10 cellular contexts compared by ENCODE assay signal in genomic region chr14:74792249-74793039, GRCh38. TPM values are rescaled to one million over a fixed set of nuclear protein-coding genes. Genes with fewer than 3 reads are reported as not detected.
DNase-seq lines count a peak whose midpoint lies in the region; ATAC-seq, FAIRE-seq and TF ChIP-seq lines count a peak whose summit lies in the region.
"Had no signal": no experiment of that assay in that cellular context is flagged by ENCODE, and none has a peak within 500 bp of the region (broad histone marks: within the 10 kb centered on the region; RNA-seq: fewer than 3 reads in every experiment).

No MANE protein-coding gene starts in this region.

- no TSS peak for BruUV-seq in OCI-LY7 (replicated peaks; lab: Mats Ljungman, UMichigan)

- CTCF ChIA-PET in OCI-LY7 (lab: Charles Lee; ENCODE audit: unreplicated experiment), result no interaction called here

- ATAC-seq in natural killer cell, result peak in 2 of 3 donors; percentile 65 to 76

- peaks cover 18% of the 10 kb centered on the region for H3K4me1 ChIP-seq in OCI-LY7 (ENCODE audit: insufficient read depth, low read length, poor library complexity, severe bottlenecking)

- peaks cover 64% of the 10 kb centered on the region; the same call in 1 of the 2 replicates for H3K79me2 ChIP-seq in OCI-LY7 (ENCODE audit: insufficient read depth, low read depth, low read length)

- H2AFZ ChIP-seq in OCI-LY7 (ENCODE audit: low read length), result no peak overlapping the region

- peak overlapping the region; percentile 42 for H3K4me2 ChIP-seq in OCI-LY7 (ENCODE audit: low read length)

- H4K20me1 ChIP-seq in OCI-LY7 (ENCODE audit: insufficient read depth, low read length), result no peaks in the 10 kb centered on the region

- H3K36me3 ChIP-seq in OCI-LY7 (ENCODE audit: insufficient read depth, low read length), result peaks cover 76% of the 10 kb centered on the region

- peaks cover 28 to 39% of the 10 kb centered on the region in 2 donors for H3K4me1 Mint-ChIP-seq in natural killer cell
- peaks cover 16% of the 10 kb centered on the region for H3K4me1 Mint-ChIP-seq in CD14-positive monocyte

- H3K27ac ChIP-seq in OCI-LY7 (ENCODE audit: low read depth, low read length, poor library complexity, severe bottlenecking), result no peak overlapping the region

- intact Hi-C loops in OCI-LY7 (cut with micrococcal nuclease; ENCODE audit: unreplicated experiment) (no loop called here), natural killer cell (cut with micrococcal nuclease) (no loop called here), CD14-positive monocyte (cut with micrococcal nuclease) (no loop called here)

- H3K36me3 Mint-ChIP-seq in natural killer cell (no peaks in the 10 kb centered on the region), CD14-positive monocyte (peaks cover 31 to 52% of the 10 kb centered on the region in 2 donors)

- H3K27ac Mint-ChIP-seq in natural killer cell, result peak overlapping the region; percentile 73 to 85
- H3K27ac Mint-ChIP-seq in CD14-positive monocyte, result peak overlapping the region in 1 of 7 donors; percentile 21

- H3K4me3 ChIP-seq in OCI-LY7 (ENCODE audit: low read depth, low read length, poor library complexity, severe bottlenecking), result no peak overlapping the region
- H3K4me3 ChIP-seq: suprapubic skin had no signal

- POLR2A ChIA-PET in OCI-LY7 (lab: Charles Lee), result interaction anchor here (0.6 to 1.2 kb wide), 2 partner anchors 77 to 226 kb away, joined by 3 read pairs; no protein-coding TSS in a partner anchor

- H3K4me3 Mint-ChIP-seq in natural killer cell, result peak overlapping the region; percentile 88
- H3K4me3 Mint-ChIP-seq in CD14-positive monocyte, result no peak overlapping the region

- H3K9me3 ChIP-seq in OCI-LY7 (ENCODE audit: low read length), result no peaks in the 10 kb centered on the region
- H3K9me3 ChIP-seq: suprapubic skin had no signal

- TF ChIP-seq CTCF in OCI-LY7 (conservative IDR thresholded peaks at IDR 0.05; ENCODE audit: low read length), result no peak
- no peak for TF ChIP-seq CTCF in natural killer cell (IDR thresholded peaks at IDR 0.05)
- TF ChIP-seq CTCF in CD14-positive monocyte (IDR thresholded peaks at IDR 0.05), result no peak

- FAIRE-seq in GM12891 (lab: Jason Lieb, UNC), result peak; percentile 48
- FAIRE-seq: colon had no signal

- H3K9me3 Mint-ChIP-seq in natural killer cell (no peaks in the 10 kb centered on the region), CD14-positive monocyte (no peaks in the 10 kb centered on the region)

- TF ChIP-seq POLR2A in GM12891 (IDR thresholded peaks at IDR 0.05; ENCODE audit: low read depth, low read length), result no peak

- DNase-seq in GM12891 (ENCODE audit: insufficient read length, low spot score) (no peak), OCI-LY7 (ENCODE audit: low spot score) (peak; percentile 16), dermis microvascular lymphatic vessel endothelial cell (ENCODE audit: low read depth in 2 of 2) (peak; percentile 18 to 80), natural killer cell (no peak), CD14-positive monocyte (ENCODE audit: low spot score) (no peak), hepatic stellate cell (ENCODE audit: low spot score) (no peak), SIG-M5 treated with dmso at 0.1 percent for 504 hours (lab: John Stamatoyannopoulos, UW; ENCODE audit: unreplicated experiment) (no peak), LoVo (ENCODE audit: low spot score) (no peak)

- no peaks in the 10 kb centered on the region for H3K9me2 ChIP-seq in OCI-LY7 (ENCODE audit: insufficient read depth, low read length)

- H3K27me3 Mint-ChIP-seq in natural killer cell (ENCODE audit: low read depth in 2 of 2) (no peaks in the 10 kb centered on the region), CD14-positive monocyte (ENCODE audit: low read depth in 3 of 3) (peaks cover 0 to 3% (median 0%) of the 10 kb centered on the region in 3 donors)

TF ChIP-seq in GM12891, 5 proteins besides CTCF, POLR2A, EP300 and RAD21:
- no peak for TF ChIP-seq POU2F2 (IDR thresholded peaks at IDR 0.05; ENCODE audit: low read depth, low read length)
- TF ChIP-seq SPI1 (IDR thresholded peaks at IDR 0.05; ENCODE audit: low read depth, low read length), result no peak
TF ChIP-seq in GM12891: peak in this region for 0.

RNA-seq across cellular contexts. Expression of gene YLPM1, which starts 29.3 kb away (rescaled TPM):
- 22.5 TPM for polyA plus RNA-seq in GM12891 (2012; ENCODE audit: low read depth, missing spikeins)
- 45.2 and 54.3 TPM in 2 replicates for total RNA-seq in OCI-LY7 (2014; rRNA removed; shearing (Covaris generic))
- total RNA-seq in OCI-LY7 (2022), result 101 and 110 TPM in 2 replicates
- total RNA-seq in dermis microvascular lymphatic vessel endothelial cell, result 14.5 and 21.0 TPM in 2 replicates
- total RNA-seq in natural killer cell, result 100 to 1,000 TPM in 1 of 3 donors, 10 to 100 TPM in 2; 86.1 to 101 (median 93.3) TPM
- polyA plus RNA-seq in CD14-positive monocyte, result 1 to 10 TPM; 2.9 to 6.2 TPM

Comparison
In these comparisons a context has a peak if more than half of its experiments do, and no peak if none do; other contexts are left out.
1. DNase-seq: peak in OCI-LY7 (single experiment) and dermis microvascular lymphatic vessel endothelial cell (2 of 2); none in GM12891 (single experiment), natural killer cell (single experiment), CD14-positive monocyte (single experiment), hepatic stellate cell (single experiment), SIG-M5 treated with dmso at 0.1 percent for 504 hours (single experiment) and LoVo (single experiment).